Comparison of ENCODE assay signal across 9 cellular contexts in the genomic region with DNA sequence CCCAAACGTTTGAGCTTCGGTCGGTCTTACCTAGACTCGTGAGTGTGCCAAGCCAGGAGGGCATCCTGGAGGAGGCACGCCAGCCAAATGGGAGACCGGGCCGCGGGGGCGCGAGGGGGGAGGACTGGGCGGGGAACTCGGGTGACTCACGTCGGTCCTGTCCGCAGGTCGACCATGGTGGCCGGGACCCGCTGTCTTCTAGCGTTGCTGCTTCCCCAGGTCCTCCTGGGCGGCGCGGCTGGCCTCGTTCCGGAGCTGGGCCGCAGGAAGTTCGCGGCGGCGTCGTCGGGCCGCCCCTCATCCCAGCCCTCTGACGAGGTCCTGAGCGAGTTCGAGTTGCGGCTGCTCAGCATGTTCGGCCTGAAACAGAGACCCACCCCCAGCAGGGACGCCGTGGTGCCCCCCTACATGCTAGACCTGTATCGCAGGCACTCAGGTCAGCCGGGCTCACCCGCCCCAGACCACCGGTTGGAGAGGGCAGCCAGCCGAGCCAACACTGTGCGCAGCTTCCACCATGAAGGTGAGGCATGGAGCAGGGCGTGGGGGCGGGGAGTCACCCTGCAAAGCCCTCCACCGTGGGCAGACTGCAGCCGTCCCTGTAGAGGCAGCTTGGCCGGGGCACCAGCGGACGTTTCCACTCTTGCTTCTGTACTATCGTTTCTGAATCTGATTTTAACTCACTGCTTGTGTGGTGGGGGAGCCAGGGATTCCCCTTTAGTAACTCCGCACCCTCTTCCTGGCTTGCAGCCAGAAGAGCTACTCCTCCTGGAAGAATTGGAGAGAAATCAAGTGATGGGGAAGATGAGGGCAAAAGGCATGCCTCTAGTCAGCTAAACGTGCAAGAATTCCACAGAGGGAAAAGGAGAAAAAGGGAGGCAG. TPM values are rescaled to one million over a fixed set of nuclear protein-coding genes. Genes with fewer than 3 reads are reported as not detected.
A peak's percentile ranks its signal among the peaks of the same experiment; 100 is the strongest.
DNase-seq lines count a peak whose midpoint lies in the region; ATAC-seq, FAIRE-seq and TF ChIP-seq lines count a peak whose summit lies in the region.
"Had no signal": no experiment of that assay in that cellular context is flagged by ENCODE, and none has a peak within 500 bp of the region (broad histone marks: within the 10 kb centered on the region; RNA-seq: fewer than 3 reads in every experiment).

No MANE protein-coding gene starts in this region.

- no peak for TF ChIP-seq CTCF in GM10248 (IDR thresholded peaks at IDR 0.05; ENCODE audit: control extremely low read depth, extremely low read depth, low read depth, missing control alignments)
- TF ChIP-seq CTCF in GM12878 (IDR thresholded peaks at IDR 0.05 in 2 of 3, conservative IDR thresholded peaks at IDR 0.05 in 1 of 3; ENCODE audit: control insufficient read depth in 2 of 3, extremely low read depth in 1 of 3, insufficient read depth in 1 of 3, low read depth in 3 of 3, low read length in 3 of 3): no peak

- CTCF ChIA-PET in GM10248 (lab: Yijun Ruan, JAX): interaction anchor here (2.0 kb wide), 1 partner anchor 11 kb away, joined by 7 read pairs; no protein-coding TSS in a partner anchor
- CTCF ChIA-PET in GM12878 (lab: Yijun Ruan, JAX): interaction anchor here (0.5 to 7.7 kb wide), 25 partner anchors 10 to 630 kb away, joined by 3 to 90 read pairs (median 3); no protein-coding TSS in a partner anchor

- H2AFZ ChIP-seq in GM12878 (ENCODE audit: control insufficient read depth, low read depth, low read length): no peak overlapping the region

- 50% methylated on average over 44 of the region's 55 CpGs for WGBS in GM12878 (ENCODE audit: insufficient coverage, insufficient replicate concordance, low lambda C conversion rate, missing lambda C conversion rate)

- H4K20me1 ChIP-seq in GM12878 (ENCODE audit: control insufficient read depth, insufficient read depth): no peaks in the 10 kb centered on the region

- in situ Hi-C loops in GM12878 (cut with MboI): loop anchor here (10.0 to 25.0 kb wide), 3 partner anchors 517 to 1092 kb away; no protein-coding TSS in a partner anchor

- H3K4me3 ChIP-seq in GM12878: no peak overlapping the region
- H3K4me3 ChIP-seq in iPS-15b (ENCODE audit: low read depth, low read length): peak overlapping the region; percentile 73

- H3K4me2 ChIP-seq in GM12878 (ENCODE audit: control insufficient read depth, insufficient read depth): no peak overlapping the region

- no peak for TF ChIP-seq RAD21 in GM12878 (IDR thresholded peaks at IDR 0.05; ENCODE audit: insufficient read depth, low read depth, low read length)

- H3K36me3 ChIP-seq in GM12878 (ENCODE audit: control insufficient read depth in 2 of 2, insufficient read depth in 2 of 2, low read length in 1 of 2) (no peaks in the 10 kb centered on the region), iPS-15b (ENCODE audit: control insufficient read depth, insufficient read depth, low read length) (no peaks in the 10 kb centered on the region)

- no TSS peak for BruUV-seq in GM12878 (replicated peaks; lab: Mats Ljungman, UMichigan)

- RAD21 ChIA-PET in GM12878 (lab: Charles Lee; ENCODE audit: unreplicated experiment): interaction anchor here (0.6 to 4.3 kb wide), 29 partner anchors 11 to 515 kb away, joined by 3 to 25 read pairs (median 4); no protein-coding TSS in a partner anchor

- H3K27me3 ChIP-seq in GM12878 (replicated peaks in 1 of 2; ENCODE audit: control insufficient read depth in 2 of 2, insufficient read depth in 2 of 2, low read length in 1 of 2) (peaks cover 0 to 10% of the 10 kb centered on the region in 2 experiments; a peak in 2 of 4 replicates), iPS-15b (ENCODE audit: control insufficient read depth, insufficient read depth, low read length) (peaks cover 37% of the 10 kb centered on the region)

- POLR2A ChIA-PET in GM10248 (lab: Yijun Ruan, JAX): no interaction called here
- POLR2A ChIA-PET in GM12878 (lab: Charles Lee): interaction anchor here (0.5 to 1.4 kb wide), 9 partner anchors 13 to 165 kb away, joined by 3 to 9 read pairs (median 3); no protein-coding TSS in a partner anchor

- DNase-seq in GM10248 (ENCODE audit: extremely low spot score) (peak; percentile 13), GM12878 (ENCODE audit: low read depth, low spot score) (no peak), renal cortical epithelial cell (ENCODE audit: low read depth) (peak; percentile 53), T-helper 1 cell (no peak), Kasumi-1 (lab: John Stamatoyannopoulos, UW) (no peak)
- no peak for DNase-seq in activated T-cell treated with anti-CD3 and anti-CD28 coated beads, Interleukin-2, amount 50 U/mL, for 1 hour
- DNase-seq: naive thymus-derived CD4-positive, alpha-beta T cell had no signal

- H3K9ac ChIP-seq in GM12878 (ENCODE audit: control insufficient read depth, insufficient read depth, low read length) (no peak overlapping the region), iPS-15b (ENCODE audit: low read depth, low read length) (no peak overlapping the region)

- no peak for TF ChIP-seq EP300 in GM12878 (IDR thresholded peaks at IDR 0.05; ENCODE audit: borderline replicate concordance in 1 of 2, control insufficient read depth in 1 of 2, low read depth in 2 of 2, low read length in 2 of 2)

- H3K9me3 ChIP-seq in GM12878 (replicated peaks; ENCODE audit: control insufficient read depth, insufficient read depth, low read length): no peaks in the 10 kb centered on the region; the same call in 2 of the 3 replicates
- H3K9me3 ChIP-seq in iPS-15b (ENCODE audit: control insufficient read depth, insufficient read depth, low read length): no peaks in the 10 kb centered on the region

- no peak for FAIRE-seq in GM12878 (lab: Jason Lieb, UNC)

- H3K4me1 ChIP-seq in GM12878 (ENCODE audit: control insufficient read depth, insufficient read depth, low read length) (no peaks in the 10 kb centered on the region), iPS-15b (ENCODE audit: control insufficient read depth, insufficient read depth, low read length) (peaks cover 12% of the 10 kb centered on the region)

- peak; percentile 44 for ATAC-seq in GM12878
- ATAC-seq in HG02840 (IDR thresholded peaks at IDR 0.05; ENCODE audit: low FRiP score, unreplicated experiment): no peak
- ATAC-seq: naive thymus-derived CD4-positive, alpha-beta T cell had no signal

- no peak overlapping the region for H3K27ac ChIP-seq in GM12878 (ENCODE audit: control insufficient read depth, insufficient read depth)

- intact Hi-C loops in GM12878 (cut with micrococcal nuclease; ENCODE audit: unreplicated experiment): loop anchor here (5.0 to 10.0 kb wide), 4 partner anchors 57 to 1087 kb away; no protein-coding TSS in a partner anchor

- no peak for TF ChIP-seq POLR2A in GM12878 (IDR thresholded peaks at IDR 0.05; ENCODE audit: low read depth, low read length)

- SMC1A ChIA-PET in GM12878 (lab: Charles Lee; ENCODE audit: uncharacterized antibody, unreplicated experiment): interaction anchor here (0.5 to 4.2 kb wide), 42 partner anchors 10 to 1630 kb away, joined by 3 to 23 read pairs (median 5); no protein-coding TSS in a partner anchor

- H3K79me2 ChIP-seq in GM12878 (ENCODE audit: control insufficient read depth, insufficient read depth, low read length): no peaks in the 10 kb centered on the region

TF ChIP-seq in GM12878, 131 proteins besides CTCF, POLR2A, EP300 and RAD21 (continues in another document):
- no peak for TF ChIP-seq SUPT20H (IDR thresholded peaks at IDR 0.05; ENCODE audit: borderline replicate concordance, control insufficient read depth, low read depth, low read length)
- 0 out of 2 replicates have a peak, but pooled peaks have one; percentile 49 for TF ChIP-seq LARP7 (IDR thresholded peaks at IDR 0.05)
- TF ChIP-seq NRF1 (conservative IDR thresholded peaks at IDR 0.05; ENCODE audit: low read depth, low read length): no peak
- TF ChIP-seq, protein P1, sequence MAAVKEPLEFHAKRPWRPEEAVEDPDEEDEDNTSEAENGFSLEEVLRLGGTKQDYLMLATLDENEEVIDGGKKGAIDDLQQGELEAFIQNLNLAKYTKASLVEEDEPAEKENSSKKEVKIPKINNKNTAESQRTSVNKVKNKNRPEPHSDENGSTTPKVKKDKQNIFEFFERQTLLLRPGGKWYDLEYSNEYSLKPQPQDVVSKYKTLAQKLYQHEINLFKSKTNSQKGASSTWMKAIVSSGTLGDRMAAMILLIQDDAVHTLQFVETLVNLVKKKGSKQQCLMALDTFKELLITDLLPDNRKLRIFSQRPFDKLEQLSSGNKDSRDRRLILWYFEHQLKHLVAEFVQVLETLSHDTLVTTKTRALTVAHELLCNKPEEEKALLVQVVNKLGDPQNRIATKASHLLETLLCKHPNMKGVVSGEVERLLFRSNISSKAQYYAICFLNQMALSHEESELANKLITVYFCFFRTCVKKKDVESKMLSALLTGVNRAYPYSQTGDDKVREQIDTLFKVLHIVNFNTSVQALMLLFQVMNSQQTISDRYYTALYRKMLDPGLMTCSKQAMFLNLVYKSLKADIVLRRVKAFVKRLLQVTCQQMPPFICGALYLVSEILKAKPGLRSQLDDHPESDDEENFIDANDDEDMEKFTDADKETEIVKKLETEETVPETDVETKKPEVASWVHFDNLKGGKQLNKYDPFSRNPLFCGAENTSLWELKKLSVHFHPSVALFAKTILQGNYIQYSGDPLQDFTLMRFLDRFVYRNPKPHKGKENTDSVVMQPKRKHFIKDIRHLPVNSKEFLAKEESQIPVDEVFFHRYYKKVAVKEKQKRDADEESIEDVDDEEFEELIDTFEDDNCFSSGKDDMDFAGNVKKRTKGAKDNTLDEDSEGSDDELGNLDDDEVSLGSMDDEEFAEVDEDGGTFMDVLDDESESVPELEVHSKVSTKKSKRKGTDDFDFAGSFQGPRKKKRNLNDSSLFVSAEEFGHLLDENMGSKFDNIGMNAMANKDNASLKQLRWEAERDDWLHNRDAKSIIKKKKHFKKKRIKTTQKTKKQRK (IDR thresholded peaks at IDR 0.05; ENCODE audit: low read depth, low read length): no peak
- TF ChIP-seq NFIC (IDR thresholded peaks at IDR 0.05; ENCODE audit: low read depth, low read length): no peak

RNA-seq across cellular contexts. Expression of a gene that starts 2.7 kb away (rescaled TPM):
- 0.42 and 0.66 TPM in 2 replicates for total RNA-seq in GM12878 (2013; cell fraction: nucleolus; rRNA removed)
- total RNA-seq in GM12878 (2014; rRNA removed) (0.93 and 1.2 TPM in 2 replicates), GM12878 (2014; rRNA removed; fragmentation: Illumina TruSeq; extraction: Trizol) (0.41 and 0.67 TPM in 2 replicates), GM12878 (2021) (1.4 and 1.5 TPM in 2 replicates), renal cortical epithelial cell (16.7 and 17.2 TPM in 2 replicates)
- polyA plus RNA-seq in GM12878 (2011; ENCODE audit: low read depth): not detected
- polyA plus RNA-seq in GM12878 (2011; rRNA removed) (3.2 and 3.6 TPM in 2 replicates), GM12878 (2014; fragmentation: Illumina TruSeq; extraction: Trizol) (0.90 and 0.93 TPM in 2 replicates), GM12878 (2014; fragmentation: Nextera tagmentation; extraction: Ambion mirVana) (under 1 TPM; 0.57 to 0.74 TPM), GM12878 (2014; rRNA removed) (0.63 and 0.67 TPM in 2 replicates), GM12878 (2016; fragmentation: Nextera tagmentation; extraction: Ambion mirVana) (under 1 TPM; 0.35 to 0.42 TPM)
- polyA plus RNA-seq in GM12878 (2011; cell fraction: cytosol; rRNA removed): 2.3 and 2.6 TPM in 2 replicates
- 2.6 and 2.8 TPM in 2 replicates for polyA plus RNA-seq in GM12878 (2011; cell fraction: nucleus; rRNA removed)
- polyA plus RNA-seq in GM12878 (2012): 0.12 and 0.14 TPM in 2 replicates
- 3.6 and 4.2 TPM in 2 replicates for polyA minus RNA-seq in GM12878 (2011; rRNA and poly(A)+ RNA removed)
- polyA minus RNA-seq in GM12878 (2011; cell fraction: cytosol; rRNA and poly(A)+ RNA removed): 2.9 and 4.3 TPM in 2 replicates
- polyA minus RNA-seq in GM12878 (2011; cell fraction: nucleus; rRNA and poly(A)+ RNA removed): 3.1 and 5.1 TPM in 2 replicates
- polyA plus RNA-seq: naive thymus-derived CD4-positive, alpha-beta T cell had no signal

Comparison
In these comparisons a context has a peak if more than half of its experiments do, and no peak if none do; other contexts are left out.
1. DNase-seq: peak in GM10248 (single experiment) and renal cortical epithelial cell (single experiment); none in GM12878 (single experiment), activated T-cell treated with anti-CD3 and anti-CD28 coated beads, Interleukin-2, amount 50 U/mL, for 1 hour (single experiment), T-helper 1 cell (0 of 5) and Kasumi-1 (0 of 2).